Comparison of ENCODE assay signal across 19 cellular contexts in genomic region chr5:131792900-131793299, GRCh38. TPM values are rescaled to one million over a fixed set of nuclear protein-coding genes. Genes with fewer than 3 reads are reported as not detected.
DNase-seq lines count a peak whose midpoint lies in the region; ATAC-seq and TF ChIP-seq lines count a peak whose summit lies in the region.
"Had no signal": no experiment of that assay in that cellular context is flagged by ENCODE, and none has a peak within 500 bp of the region (broad histone marks: within the 10 kb centered on the region; RNA-seq: fewer than 3 reads in every experiment).

No MANE protein-coding gene starts in this region.

- intact Hi-C loops in MCF 10A (cut with micrococcal nuclease) (loop anchor here (10.0 kb wide), 1 partner anchor 368 kb away; no protein-coding TSS in a partner anchor), breast epithelium (cut with DNase I; ENCODE audit: low total_unique reads) (loop anchor here (10.0 kb wide), 1 partner anchor 158 kb away; the partner anchor contains the start of gene RAPGEF6)

- H3K27me3 ChIP-seq in breast epithelium, result no peaks in the 10 kb centered on the region

- H3K27ac Mint-ChIP-seq in MCF 10A (ENCODE audit: low read depth, unreplicated experiment), result no peak overlapping the region
- H3K27ac Mint-ChIP-seq in stimulated activated effector memory CD8-positive, alpha-beta T cell treated with anti-CD3 and anti-CD28 coated beads, Interleukin-12 subunit alpha, Interleukin-12 subunit beta, amount 100 ng/mL, for 72 hours, result no peak overlapping the region
- H3K27ac Mint-ChIP-seq: B cell, H9 had no signal

- TF ChIP-seq POLR2A in breast epithelium (IDR thresholded peaks at IDR 0.05) (no peak), NB4 (IDR thresholded peaks at IDR 0.05; ENCODE audit: extremely low read depth, insufficient read length) (no peak)

- H3K4me1 ChIP-seq in breast epithelium, result no peaks in the 10 kb centered on the region

- BruUV-seq in MCF 10A (replicated peaks; lab: Mats Ljungman, UMichigan), result no TSS peak

- no peaks in the 10 kb centered on the region for H3K27me3 Mint-ChIP-seq in MCF 10A (ENCODE audit: insufficient read depth, unreplicated experiment)
- H3K27me3 Mint-ChIP-seq: B cell had no signal

- H3K9me3 ChIP-seq in breast epithelium, result no peaks in the 10 kb centered on the region

- POLR2A ChIA-PET in MCF 10A (lab: Yijun Ruan, JAX), result interaction anchor here (1.0 kb wide), 1 partner anchor 36 kb away, joined by 5 read pairs; no protein-coding TSS in a partner anchor

- no peak overlapping the region for H3K27ac ChIP-seq in breast epithelium
- H3K27ac ChIP-seq: RWPE1 had no signal

- H3K4me1 Mint-ChIP-seq in MCF 10A (ENCODE audit: insufficient read depth, unreplicated experiment), result peaks cover 27% of the 10 kb centered on the region
- peaks cover 30% of the 10 kb centered on the region for H3K4me1 Mint-ChIP-seq in stimulated activated effector memory CD8-positive, alpha-beta T cell treated with anti-CD3 and anti-CD28 coated beads, Interleukin-12 subunit alpha, Interleukin-12 subunit beta, amount 100 ng/mL, for 72 hours

- no peak for TF ChIP-seq CTCF in MCF 10A (IDR thresholded peaks at IDR 0.05; ENCODE audit: unreplicated experiment)
- no peak for TF ChIP-seq CTCF in breast epithelium (IDR thresholded peaks at IDR 0.05)
- TF ChIP-seq CTCF in NB4 (IDR thresholded peaks at IDR 0.05; ENCODE audit: low read depth, low read length), result no peak
- TF ChIP-seq CTCF in epithelial cell of esophagus (IDR thresholded peaks at IDR 0.05; ENCODE audit: insufficient read depth, low read depth, low read length, missing control alignments), result no peak

- ATAC-seq in stimulated activated effector memory CD8-positive, alpha-beta T cell treated with anti-CD3 and anti-CD28 coated beads, Interleukin-12 subunit alpha, Interleukin-12 subunit beta, amount 100 ng/mL, for 72 hours, result no peak
- ATAC-seq: SK-N-SH treated with all-trans-retinoic acid at 6 μM for 48 hours had no signal

- CTCF ChIA-PET in MCF 10A (lab: Yijun Ruan, JAX), result no interaction called here

- DNase-seq in MCF 10A (ENCODE audit: unreplicated experiment) (peak; percentile 38), breast epithelium (ENCODE audit: low spot score in 2 of 2) (no peak), NB4 (ENCODE audit: low read depth) (peak; percentile 41), epithelial cell of esophagus (ENCODE audit: low read depth) (peak; percentile 35), T1000 (lab: John Stamatoyannopoulos, UW) (no peak), NCI-H1417 treated with DMSO at 0.1 percent for 48 hours (lab: John Stamatoyannopoulos, UW) (no peak)
- no peak for DNase-seq in stimulated activated effector memory CD8-positive, alpha-beta T cell treated with anti-CD3 and anti-CD28 coated beads, Interleukin-12 subunit alpha, Interleukin-12 subunit beta, amount 100 ng/mL, for 72 hours (ENCODE audit: low spot score in 2 of 2)
- DNase-seq: EL, GF-D8, H9, NCI-H1105, NCI-H1694, NCI-H2081, NCI-H2171, NCI-H526, SHP77 treated with DMSO at 0.1 percent for 48 hours had no signal

- no peaks in the 10 kb centered on the region for H3K36me3 ChIP-seq in breast epithelium

- H3K9me3 Mint-ChIP-seq in MCF 10A (ENCODE audit: unreplicated experiment), result no peaks in the 10 kb centered on the region
- H3K9me3 Mint-ChIP-seq in stimulated activated effector memory CD8-positive, alpha-beta T cell treated with anti-CD3 and anti-CD28 coated beads, Interleukin-12 subunit alpha, Interleukin-12 subunit beta, amount 100 ng/mL, for 72 hours, result no peaks in the 10 kb centered on the region
- H3K9me3 Mint-ChIP-seq: H9 had no signal

- H3K4me3 ChIP-seq in breast epithelium (no peak overlapping the region), NB4 (ENCODE audit: low read depth, low read length) (no peak overlapping the region), epithelial cell of esophagus (ENCODE audit: low read length) (no peak overlapping the region)

- no peak overlapping the region for H3K4me3 Mint-ChIP-seq in MCF 10A (ENCODE audit: unreplicated experiment)
- no peak overlapping the region for H3K4me3 Mint-ChIP-seq in stimulated activated effector memory CD8-positive, alpha-beta T cell treated with anti-CD3 and anti-CD28 coated beads, Interleukin-12 subunit alpha, Interleukin-12 subunit beta, amount 100 ng/mL, for 72 hours
- H3K4me3 Mint-ChIP-seq: B cell, H9 had no signal

- H3K36me3 Mint-ChIP-seq in MCF 10A (ENCODE audit: insufficient read depth, unreplicated experiment), result peaks cover 27% of the 10 kb centered on the region
- peaks cover 15% of the 10 kb centered on the region for H3K36me3 Mint-ChIP-seq in stimulated activated effector memory CD8-positive, alpha-beta T cell treated with anti-CD3 and anti-CD28 coated beads, Interleukin-12 subunit alpha, Interleukin-12 subunit beta, amount 100 ng/mL, for 72 hours

RNA-seq across cellular contexts. Expression of gene FNIP1, which starts 3.9 kb away (rescaled TPM):
- total RNA-seq in MCF 10A (2022), result 36.3 and 56.6 TPM in 2 replicates
- total RNA-seq in breast epithelium, result 10 to 100 TPM; 60.3 to 96.3 (median 70.9) TPM

Comparison
In these comparisons a context has a peak if more than half of its experiments do, and no peak if none do; other contexts are left out.
1. DNase-seq: peak in MCF 10A (single experiment), NB4 (single experiment) and epithelial cell of esophagus (single experiment); none in breast epithelium (0 of 2), stimulated activated effector memory CD8-positive, alpha-beta T cell treated with anti-CD3 and anti-CD28 coated beads, Interleukin-12 subunit alpha, Interleukin-12 subunit beta, amount 100 ng/mL, for 72 hours (0 of 2), T1000 (single experiment) and NCI-H1417 treated with DMSO at 0.1 percent for 48 hours (single experiment).